8 cellular contexts compared by ENCODE assay signal in genomic region chr15:30755036-30755687, GRCh38.
DNase-seq lines count a peak whose midpoint lies in the region; ATAC-seq, FAIRE-seq and TF ChIP-seq lines count a peak whose summit lies in the region.
"Not testable (repeated sequence)": the region's sequence is repeated elsewhere in the genome, so short reads cannot be mapped to it uniquely, and the experiment has no call there.

No MANE protein-coding gene starts in this region.

- not testable (repeated sequence) for H3K27me3 ChIP-seq in DND-41 (ENCODE audit: insufficient read depth, low read length, poor library complexity); Loucy (ENCODE audit: insufficient read depth, low read length, poor library complexity, severe bottlenecking); K562 (ENCODE audit: control insufficient read depth in 2 of 2, insufficient read depth in 2 of 2, low read length in 2 of 2)

- H3K36me3 ChIP-seq in DND-41 (ENCODE audit: insufficient read depth, low read length) (peaks cover 26% of the 10 kb centered on the region), Loucy (ENCODE audit: insufficient read depth, low read length) (peaks cover 51% of the 10 kb centered on the region), K562 (ENCODE audit: control insufficient read depth, insufficient read depth, low read length) (peaks cover 31% of the 10 kb centered on the region; the same call in 1 of the 3 replicates)

- not testable (repeated sequence) for H3K9me3 Mint-ChIP-seq in activated CD8-positive, alpha-beta T cell treated with anti-CD3 and anti-CD28 coated beads for 36 hours; progenitor cell of endocrine pancreas (ENCODE audit: low read depth)

- H3K27me3 Mint-ChIP-seq in activated CD8-positive, alpha-beta T cell treated with anti-CD3 and anti-CD28 coated beads for 36 hours; progenitor cell of endocrine pancreas: not testable (repeated sequence)

- in situ Hi-C loops in K562 (cut with MboI): loop anchor here (5.0 kb wide), 1 partner anchor 892 kb away; no protein-coding TSS in a partner anchor

- FAIRE-seq in K562 (lab: Jason Lieb, UNC): peak; percentile 97

- not testable (repeated sequence) for H3K9ac ChIP-seq in DND-41 (ENCODE audit: low read depth, low read length); Loucy (ENCODE audit: low read depth, low read length, poor library complexity, severe bottlenecking); K562 (ENCODE audit: insufficient read depth in 1 of 2, low read depth in 2 of 2, low read length in 2 of 2)

- POLR2A ChIA-PET in activated CD8-positive, alpha-beta T cell treated with anti-CD3 and anti-CD28 coated beads for 36 hours (lab: Charles Lee); K562 (lab: Yijun Ruan, JAX): not testable (repeated sequence)

- DNase-seq in DND-41 (peak; percentile 69), left cardiac atrium (peak; percentile 53), progenitor cell of endocrine pancreas (ENCODE audit: low spot score, unreplicated experiment) (peak; percentile 63)
- peak; percentile 72 for DNase-seq in activated CD8-positive, alpha-beta T cell treated with anti-CD3 and anti-CD28 coated beads for 36 hours
- DNase-seq in K562 (ENCODE audit: extremely low read depth in 1 of 4, low spot score in 3 of 4): not testable (repeated sequence)
- DNase-seq in stimulated activated CD8-positive, alpha-beta memory T cell treated with anti-CD3 and anti-CD28 coated beads, Interleukin-4, amount 100 ng/mL, for 4 hours (ENCODE audit: low read depth in 2 of 2, low spot score in 1 of 2): peak; percentile 12 to 55

- not testable (repeated sequence) for H3K4me1 ChIP-seq in DND-41 (ENCODE audit: insufficient read depth, low read length); Loucy (ENCODE audit: insufficient read depth, low read length, poor library complexity, severe bottlenecking); K562 (replicated peaks in 1 of 2; ENCODE audit: control insufficient read depth in 2 of 2, insufficient read depth in 2 of 2, low read length in 2 of 2)

- H3K79me2 ChIP-seq in DND-41 (ENCODE audit: insufficient read depth, low read length); Loucy (ENCODE audit: insufficient read depth, low read length); K562 (ENCODE audit: control insufficient read depth, insufficient read depth, low read length): not testable (repeated sequence)

- TF ChIP-seq RAD21 in K562 (CRISPR knock-in tag; conservative IDR thresholded peaks at IDR 0.05 in 1 of 2, IDR thresholded peaks at IDR 0.05 in 1 of 2): not testable (repeated sequence)

- TF ChIP-seq POLR2A in K562 (conservative IDR thresholded peaks at IDR 0.05): not testable (repeated sequence)

- not testable (repeated sequence) for H3K27ac ChIP-seq in DND-41 (ENCODE audit: low read length); K562 (ENCODE audit: extremely low read depth, low read depth, low read length)

- H4K20me1 ChIP-seq in DND-41 (ENCODE audit: insufficient read depth, low read length); Loucy (ENCODE audit: insufficient read depth, low read length, poor library complexity, severe bottlenecking); K562 (replicated peaks; ENCODE audit: control insufficient read depth, insufficient read depth, low read length): not testable (repeated sequence)

- H3K9me1 ChIP-seq in K562 (ENCODE audit: control insufficient read depth, insufficient read depth, low read length): not testable (repeated sequence)

- ATAC-seq in DND-41 (ENCODE audit: insufficient read depth, low read depth) (peak; percentile 96), GM21529 (IDR thresholded peaks at IDR 0.05; ENCODE audit: unreplicated experiment) (peak; percentile 74), K562 (peak; percentile 96), left cardiac atrium (peak; percentile 79 to 82)
- ATAC-seq in activated CD8-positive, alpha-beta T cell treated with anti-CD3 and anti-CD28 coated beads for 36 hours: not testable (repeated sequence)

- TF ChIP-seq EP300 in K562 (IDR thresholded peaks at IDR 0.05; ENCODE audit: low read length): not testable (repeated sequence)

- not testable (repeated sequence) for H2AFZ ChIP-seq in DND-41 (ENCODE audit: low read depth, low read length); Loucy (ENCODE audit: low read length); K562 (ENCODE audit: low read depth, low read length)

- H3F3A ChIP-seq in Loucy (ENCODE audit: low read depth): not testable (repeated sequence)

- not testable (repeated sequence) for H3K4me1 Mint-ChIP-seq in activated CD8-positive, alpha-beta T cell treated with anti-CD3 and anti-CD28 coated beads for 36 hours (ENCODE audit: low read depth); progenitor cell of endocrine pancreas (ENCODE audit: low read depth)

- not testable (repeated sequence) for H3K4me3 ChIP-seq in DND-41 (ENCODE audit: low read depth in 1 of 2, low read length in 2 of 2); Loucy (ENCODE audit: low read length, poor library complexity, severe bottlenecking); K562

- not testable (repeated sequence) for H3K9me2 ChIP-seq in Loucy (replicated peaks; ENCODE audit: low read depth, low read length)

- WGBS in K562 (ENCODE audit: insufficient coverage, low coverage, missing lambda C conversion rate): 0% methylated on average over 2 of the region's 7 CpGs

- TF ChIP-seq CTCF in DND-41 (IDR thresholded peaks at IDR 0.05; ENCODE audit: borderline replicate concordance, extremely low read depth, low read length, poor library complexity, severe bottlenecking) (peak; percentile 36), Loucy (conservative IDR thresholded peaks at IDR 0.05; ENCODE audit: low read length) (peak; percentile 22; the same call in 1 of the 2 replicates), K562 (IDR thresholded peaks at IDR 0.05 in 2 of 3, conservative IDR thresholded peaks at IDR 0.05 in 1 of 3; ENCODE audit: insufficient read depth in 2 of 3, low read depth in 1 of 3, low read length in 3 of 3) (0 out of 6 replicates have a peak, but pooled peaks of 1 of the 3 experiments have one; percentile 5), progenitor cell of endocrine pancreas (IDR thresholded peaks at IDR 0.05; ENCODE audit: unreplicated experiment) (peak; percentile 58)
- peak; percentile 26 for TF ChIP-seq CTCF in activated CD8-positive, alpha-beta T cell treated with anti-CD3 and anti-CD28 coated beads for 36 hours (IDR thresholded peaks at IDR 0.05)

- not testable (repeated sequence) for BruUV-seq in K562 (replicated peaks; lab: Mats Ljungman, UMichigan)

- H3K36me3 Mint-ChIP-seq in activated CD8-positive, alpha-beta T cell treated with anti-CD3 and anti-CD28 coated beads for 36 hours (ENCODE audit: low read depth): peaks cover 16% of the 10 kb centered on the region
- H3K36me3 Mint-ChIP-seq in progenitor cell of endocrine pancreas (ENCODE audit: insufficient read depth): not testable (repeated sequence)

- H3K4me2 ChIP-seq in DND-41 (ENCODE audit: insufficient read depth, low read length); Loucy (ENCODE audit: low read depth, low read length, poor library complexity, severe bottlenecking); K562 (ENCODE audit: insufficient read depth, low read length): not testable (repeated sequence)

- CTCF ChIA-PET in activated CD8-positive, alpha-beta T cell treated with anti-CD3 and anti-CD28 coated beads for 36 hours (lab: Charles Lee); K562 (lab: Yijun Ruan, JAX; ENCODE audit: low intra/inter-chr PET ratio): not testable (repeated sequence)

- not testable (repeated sequence) for H3K4me3 Mint-ChIP-seq in activated CD8-positive, alpha-beta T cell treated with anti-CD3 and anti-CD28 coated beads for 36 hours; progenitor cell of endocrine pancreas (ENCODE audit: low read depth)

- not testable (repeated sequence) for H3K27ac Mint-ChIP-seq in activated CD8-positive, alpha-beta T cell treated with anti-CD3 and anti-CD28 coated beads for 36 hours; progenitor cell of endocrine pancreas

- intact Hi-C loops in activated CD8-positive, alpha-beta T cell treated with anti-CD3 and anti-CD28 coated beads for 36 hours (cut with micrococcal nuclease); K562 (cut with micrococcal nuclease); left cardiac atrium (cut with DNase I): not testable (repeated sequence)

- H3K9me3 ChIP-seq in DND-41 (ENCODE audit: insufficient read depth, low read length, severe bottlenecking); Loucy (ENCODE audit: insufficient read depth, low read depth, low read length); K562 (replicated peaks; ENCODE audit: control insufficient read depth, insufficient read depth, low read depth, low read length): not testable (repeated sequence)
